ENCODE assay signal across 1 cellular context in the genomic region with DNA sequence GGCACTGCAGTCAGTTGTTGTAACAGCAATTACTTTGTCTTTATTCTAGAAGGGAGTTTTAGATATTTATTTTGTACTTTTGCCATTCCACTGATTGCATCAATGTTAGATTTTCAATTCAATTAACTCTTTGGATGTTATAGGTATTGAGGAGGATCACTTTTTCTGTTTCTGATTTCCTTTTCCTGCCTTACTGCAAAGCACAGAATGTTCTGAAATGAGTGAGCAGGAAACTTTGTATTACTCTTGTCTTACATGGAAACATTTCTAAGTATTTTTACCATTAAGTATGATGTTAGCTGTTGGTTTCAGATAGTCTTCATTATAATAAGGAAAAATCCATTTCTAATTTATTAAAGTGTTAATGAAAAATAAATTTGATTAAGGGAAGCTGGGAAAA.
TF ChIP-seq lines count a peak whose summit lies in the region.

No MANE protein-coding gene starts in this region.

TF ChIP-seq in GM23338, 12 proteins besides CTCF, POLR2A, EP300 and RAD21 (continued from another document):
- TF ChIP-seq ZNF462 (CRISPR knock-in tag; IDR thresholded peaks at IDR 0.05) (no peak), REST (IDR thresholded peaks at IDR 0.05; ENCODE audit: unreplicated experiment) (no peak)
